ENCODE assay signal across 8 cellular contexts in genomic region chr22:17638182-17638431, GRCh38. TPM values are rescaled to one million over a fixed set of nuclear protein-coding genes. Genes with fewer than 3 reads are reported as not detected.
A peak's percentile ranks its signal among the peaks of the same experiment; 100 is the strongest.
DNase-seq lines count a peak whose midpoint lies in the region; ATAC-seq and TF ChIP-seq lines count a peak whose summit lies in the region.

No MANE protein-coding gene starts in this region.

- H3K36me3 Mint-ChIP-seq in CD4-positive, alpha-beta T cell (ENCODE audit: low read depth), result peaks cover 26% of the 10 kb centered on the region

- H3K36me3 ChIP-seq in cardiac muscle cell (no peaks in the 10 kb centered on the region), rectal smooth muscle tissue (ENCODE audit: control insufficient read depth, insufficient read depth, low read length) (no peaks in the 10 kb centered on the region)

- H3K4me1 Mint-ChIP-seq in CD4-positive, alpha-beta T cell (ENCODE audit: low read depth), result peaks cover 31% of the 10 kb centered on the region

- H3K9me3 Mint-ChIP-seq in CD4-positive, alpha-beta T cell, result no peaks in the 10 kb centered on the region

- peak overlapping the region; percentile 96 for H3K27ac Mint-ChIP-seq in CD4-positive, alpha-beta T cell

- POLR2A ChIA-PET in CD4-positive, alpha-beta T cell (lab: Charles Lee), result interaction anchor here (1.4 kb wide), 2 partner anchors 16 to 141 kb away, joined by 3 to 4 read pairs; no protein-coding TSS in a partner anchor

- H3K4me3 ChIP-seq in WI38 (ENCODE audit: low read depth, low read length) (peak overlapping the region; percentile 94), cardiac muscle cell (peak overlapping the region; percentile 83), rectal smooth muscle tissue (ENCODE audit: low read length) (peak overlapping the region; percentile 86)

- H3K27me3 ChIP-seq in CD4-positive, alpha-beta T cell (ENCODE audit: control insufficient read depth, insufficient read depth, low read length), result no peaks in the 10 kb centered on the region
- no peaks in the 10 kb centered on the region for H3K27me3 ChIP-seq in cardiac muscle cell
- H3K27me3 ChIP-seq in rectal smooth muscle tissue (ENCODE audit: control insufficient read depth, insufficient read depth, low read length), result no peaks in the 10 kb centered on the region

- no peak for TF ChIP-seq CTCF in CD4-positive, alpha-beta T cell (IDR thresholded peaks at IDR 0.05)
- TF ChIP-seq CTCF in WI38 (IDR thresholded peaks at IDR 0.05; ENCODE audit: low read depth, low read length), result no peak
- peak; percentile 11 for TF ChIP-seq CTCF in cardiac muscle cell (IDR thresholded peaks at IDR 0.05; ENCODE audit: low read depth, low read length)

- no peaks in the 10 kb centered on the region for H3K27me3 Mint-ChIP-seq in CD4-positive, alpha-beta T cell

- H3K4me1 ChIP-seq in cardiac muscle cell (ENCODE audit: low read depth) (peaks cover 6% of the 10 kb centered on the region), rectal smooth muscle tissue (ENCODE audit: control insufficient read depth, insufficient read depth, low read length) (peaks cover 12% of the 10 kb centered on the region)

- CTCF ChIA-PET in CD4-positive, alpha-beta T cell (lab: Charles Lee), result no interaction called here

- ATAC-seq in CD4-positive, alpha-beta T cell (ENCODE audit: poor library complexity), result peak; percentile 35
- ATAC-seq in GM18861 (IDR thresholded peaks at IDR 0.05; ENCODE audit: unreplicated experiment) (peak; percentile 13), HG03196 (IDR thresholded peaks at IDR 0.05; ENCODE audit: unreplicated experiment) (peak; percentile 22), HG03521 (IDR thresholded peaks at IDR 0.05; ENCODE audit: unreplicated experiment) (no peak)

- peak in 1 of 10 experiments; percentile 13 for DNase-seq in CD4-positive, alpha-beta T cell
- DNase-seq in cardiac muscle cell (ENCODE audit: low read depth in 1 of 2, low spot score in 1 of 2), result no peak
- no peak for DNase-seq in HCEC 1CT

- H3K27ac ChIP-seq in CD4-positive, alpha-beta T cell (ENCODE audit: low read depth, low read length), result peak overlapping the region; percentile 98
- peak overlapping the region; percentile 100 for H3K27ac ChIP-seq in cardiac muscle cell
- H3K27ac ChIP-seq in rectal smooth muscle tissue (ENCODE audit: low read depth, low read length), result peak overlapping the region; percentile 94

- H3K4me3 Mint-ChIP-seq in CD4-positive, alpha-beta T cell, result peak overlapping the region; percentile 92

- H3K9me3 ChIP-seq in CD4-positive, alpha-beta T cell (ENCODE audit: control insufficient read depth, low read length), result no peaks in the 10 kb centered on the region
- H3K9me3 ChIP-seq in cardiac muscle cell (ENCODE audit: low read depth), result no peaks in the 10 kb centered on the region

- peak overlapping the region; percentile 81 for H3K9ac ChIP-seq in rectal smooth muscle tissue (ENCODE audit: low read length)

- intact Hi-C loops in CD4-positive, alpha-beta T cell (cut with DNase I, micrococcal nuclease), result loop anchor here (1.0 to 10.0 kb wide), 8 partner anchors 9 to 553 kb away; partner anchors contain the start of genes ATP6V1E1 (in 1 of the 2), BID (in 1 of the 2), IL17RA (in 1 of the 2) and PEX26 (in 1 of the 2)

RNA-seq across cellular contexts. Expression of gene BCL2L13, which starts 0.5 kb away (rescaled TPM):
- total RNA-seq in CD4-positive, alpha-beta T cell, result 10 to 100 TPM in 1 of 2 experiments, 1 to 10 TPM in 1; 8.1 to 10.0 TPM
- 54.5 and 61.5 TPM in 2 replicates for total RNA-seq in cardiac muscle cell
- polyA plus RNA-seq in cardiac muscle cell, result 35.3 and 37.5 TPM in 2 replicates

RNA-seq across cellular contexts. Expression of gene ATP6V1E1, which starts 9.6 kb away (rescaled TPM):
- 10 to 100 TPM; 48.4 to 50.8 TPM for total RNA-seq in CD4-positive, alpha-beta T cell
- 75.2 and 111 TPM in 2 replicates for total RNA-seq in cardiac muscle cell
- 113 and 116 TPM in 2 replicates for polyA plus RNA-seq in cardiac muscle cell
